Comparison of ENCODE assay signal across 8 cellular contexts in the genomic region with DNA sequence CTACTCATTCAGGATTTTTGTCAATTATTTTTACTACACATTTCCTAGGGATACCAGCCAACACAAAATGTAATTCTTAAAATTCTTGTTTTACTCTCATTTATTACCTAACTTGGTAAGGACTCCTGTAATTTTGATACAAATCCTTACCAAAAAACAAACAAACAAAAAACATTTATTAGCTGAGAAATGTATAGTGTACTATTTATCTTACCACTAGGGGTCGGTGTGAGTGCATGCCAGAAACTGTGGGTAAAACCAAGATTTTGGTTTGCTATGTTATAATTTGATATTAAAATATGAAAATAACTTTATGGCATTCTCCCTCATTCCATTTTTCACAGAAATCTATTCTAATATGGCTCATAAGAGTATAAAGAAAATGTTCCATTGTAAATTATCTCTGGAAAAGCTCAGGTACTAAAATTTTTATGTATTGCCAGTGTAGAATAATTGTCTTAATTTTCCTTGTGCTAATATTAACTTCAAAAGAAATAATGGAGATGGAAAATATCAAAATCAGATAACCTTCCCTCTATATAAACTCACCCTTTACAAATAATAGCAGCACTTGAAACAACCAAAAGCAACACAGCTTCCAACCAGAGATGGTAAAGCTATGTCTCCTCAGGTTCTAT.
DNase-seq lines count a peak whose midpoint lies in the region; ATAC-seq, FAIRE-seq and TF ChIP-seq lines count a peak whose summit lies in the region.

No MANE protein-coding gene starts in this region.

- no peak overlapping the region for H3K4me2 ChIP-seq in GM12878 (ENCODE audit: control insufficient read depth, insufficient read depth)

- H3K27me3 Mint-ChIP-seq in activated T-helper 17 cell treated with anti-CD3 and anti-CD28 coated beads, Interleukin-2, amount 50 U/mL, for 72 hours, result no peaks in the 10 kb centered on the region

- no peak for FAIRE-seq in GM12878 (lab: Jason Lieb, UNC)

- H3K36me3 Mint-ChIP-seq in activated T-helper 17 cell treated with anti-CD3 and anti-CD28 coated beads, Interleukin-2, amount 50 U/mL, for 72 hours (ENCODE audit: low read depth), result no peaks in the 10 kb centered on the region

- no peaks in the 10 kb centered on the region for H3K79me2 ChIP-seq in GM12878 (ENCODE audit: control insufficient read depth, insufficient read depth, low read length)

- no peak overlapping the region for H3K27ac ChIP-seq in GM12878 (ENCODE audit: control insufficient read depth, insufficient read depth)

- no peak overlapping the region for H2AFZ ChIP-seq in GM12878 (ENCODE audit: control insufficient read depth, low read depth, low read length)

- no peaks in the 10 kb centered on the region for H4K20me1 ChIP-seq in GM12878 (ENCODE audit: control insufficient read depth, insufficient read depth)

- RAD21 ChIA-PET in GM12878 (lab: Charles Lee; ENCODE audit: unreplicated experiment), result interaction anchor here (1.1 to 1.3 kb wide), 5 partner anchors 141 to 649 kb away, joined by 3 to 6 read pairs (median 4); no protein-coding TSS in a partner anchor

- H3K4me1 ChIP-seq in GM12878 (ENCODE audit: control insufficient read depth, insufficient read depth, low read length) (no peaks in the 10 kb centered on the region), mucosa of descending colon (ENCODE audit: low read depth) (no peaks in the 10 kb centered on the region)

- H3K9me3 Mint-ChIP-seq in activated T-helper 17 cell treated with anti-CD3 and anti-CD28 coated beads, Interleukin-2, amount 50 U/mL, for 72 hours, result no peaks in the 10 kb centered on the region

- no peak for TF ChIP-seq EP300 in GM12878 (IDR thresholded peaks at IDR 0.05; ENCODE audit: borderline replicate concordance in 1 of 2, control insufficient read depth in 1 of 2, low read depth in 2 of 2, low read length in 2 of 2)

- no peak overlapping the region for H3K27ac Mint-ChIP-seq in activated T-helper 17 cell treated with anti-CD3 and anti-CD28 coated beads, Interleukin-2, amount 50 U/mL, for 72 hours

- intact Hi-C loops in GM12878 (cut with micrococcal nuclease; ENCODE audit: unreplicated experiment), result loop anchor here (1.0 to 10.0 kb wide), 3 partner anchors 172 to 653 kb away; no protein-coding TSS in a partner anchor
- intact Hi-C loops in mucosa of descending colon (cut with DNase I, micrococcal nuclease), result no loop called here

- peak; percentile 82 for TF ChIP-seq RAD21 in GM12878 (IDR thresholded peaks at IDR 0.05; ENCODE audit: insufficient read depth, low read depth, low read length)

- POLR2A ChIA-PET in GM12878 (lab: Charles Lee), result interaction anchor here (0.5 kb wide), 1 partner anchor 15 kb away, joined by 4 read pairs; no protein-coding TSS in a partner anchor

- H3K36me3 ChIP-seq in GM12878 (ENCODE audit: control insufficient read depth in 2 of 2, insufficient read depth in 2 of 2, low read length in 1 of 2) (no peaks in the 10 kb centered on the region), mucosa of descending colon (ENCODE audit: low read depth) (no peaks in the 10 kb centered on the region)

- H3K9me3 ChIP-seq in GM12878 (replicated peaks; ENCODE audit: control insufficient read depth, insufficient read depth, low read length) (no peaks in the 10 kb centered on the region), mucosa of descending colon (no peaks in the 10 kb centered on the region)

- in situ Hi-C loops in GM12878 (cut with MboI), result loop anchor here (10.0 kb wide), 3 partner anchors 173 to 653 kb away; no protein-coding TSS in a partner anchor

- ATAC-seq in HG03025 (IDR thresholded peaks at IDR 0.05; ENCODE audit: low FRiP score, unreplicated experiment) (peak; percentile 61), GM12878 (peak; percentile 45; the same call in 1 of the 3 replicates), mucosa of descending colon (no peak)
- ATAC-seq in activated T-helper 17 cell treated with anti-CD3 and anti-CD28 coated beads, Interleukin-2, amount 50 U/mL, for 72 hours (replicated peaks), result no peak

- no peaks in the 10 kb centered on the region for H3K27me3 ChIP-seq in GM12878 (replicated peaks in 1 of 2; ENCODE audit: control insufficient read depth in 2 of 2, insufficient read depth in 2 of 2, low read length in 1 of 2)

- CTCF ChIA-PET in GM12878 (lab: Yijun Ruan, JAX), result interaction anchor here (0.6 to 1.7 kb wide), 9 partner anchors 9 to 648 kb away, joined by 3 to 8 read pairs (median 5); no protein-coding TSS in a partner anchor

- SMC1A ChIA-PET in GM12878 (lab: Charles Lee; ENCODE audit: uncharacterized antibody, unreplicated experiment), result interaction anchor here (0.8 to 1.2 kb wide), 3 partner anchors 64 to 407 kb away, joined by 4 read pairs; no protein-coding TSS in a partner anchor

- TF ChIP-seq POLR2A in GM12878 (IDR thresholded peaks at IDR 0.05; ENCODE audit: low read depth, low read length), result no peak

- no peak overlapping the region for H3K9ac ChIP-seq in GM12878 (ENCODE audit: control insufficient read depth, insufficient read depth, low read length)

- DNase-seq in GM10266 (ENCODE audit: extremely low spot score), result no peak
- DNase-seq in GM12878 (ENCODE audit: low read depth, low spot score), result no peak
- no peak for DNase-seq in mucosa of descending colon
- no peak for DNase-seq in islet precursor cell
- DNase-seq in activated naive CD4-positive, alpha-beta T cell treated with Interleukin-2 at 50 U/mL for 16 hours, result no peak
- DNase-seq in cortex of kidney (lab: John Stamatoyannopoulos, UW), result no peak

- 0% methylated on average over 1 of the region's 1 CpG for WGBS in GM12878 (ENCODE audit: insufficient coverage, insufficient replicate concordance, low lambda C conversion rate, missing lambda C conversion rate)

- TF ChIP-seq CTCF in GM10266 (IDR thresholded peaks at IDR 0.05; ENCODE audit: control insufficient read depth, insufficient read depth, low read depth, missing control alignments), result peak; percentile 52
- TF ChIP-seq CTCF in GM12878 (IDR thresholded peaks at IDR 0.05 in 2 of 3, conservative IDR thresholded peaks at IDR 0.05 in 1 of 3; ENCODE audit: control insufficient read depth in 2 of 3, extremely low read depth in 1 of 3, insufficient read depth in 1 of 3, low read depth in 3 of 3, low read length in 3 of 3), result peak; percentile 58 to 63 (median 62)
- TF ChIP-seq CTCF in mucosa of descending colon (IDR thresholded peaks at IDR 0.05), result peak; percentile 11

- no peak overlapping the region for H3K4me3 Mint-ChIP-seq in activated T-helper 17 cell treated with anti-CD3 and anti-CD28 coated beads, Interleukin-2, amount 50 U/mL, for 72 hours

- H3K4me3 ChIP-seq in GM12878 (no peak overlapping the region), mucosa of descending colon (no peak overlapping the region)

- no TSS peak for BruUV-seq in GM12878 (replicated peaks; lab: Mats Ljungman, UMichigan)

- no peaks in the 10 kb centered on the region for H3K4me1 Mint-ChIP-seq in activated T-helper 17 cell treated with anti-CD3 and anti-CD28 coated beads, Interleukin-2, amount 50 U/mL, for 72 hours

TF ChIP-seq in GM12878, 131 proteins besides CTCF, POLR2A, EP300 and RAD21:
- TF ChIP-seq NR2C1 (IDR thresholded peaks at IDR 0.05) (no peak), BHLHE40 (IDR thresholded peaks at IDR 0.05; ENCODE audit: borderline replicate concordance in 1 of 2, low read depth in 2 of 2, low read length in 1 of 2) (no peak), WRNIP1 (IDR thresholded peaks at IDR 0.05; ENCODE audit: borderline replicate concordance, low read depth, low read length) (no peak), SMC3 (IDR thresholded peaks at IDR 0.05; ENCODE audit: borderline replicate concordance, low read length) (peak; percentile 75; the same call in 1 of the 2 replicates), DPF2 (IDR thresholded peaks at IDR 0.05) (no peak)
TF ChIP-seq in GM12878: peak in this region for 1.

Comparison
In these comparisons a context has a peak if more than half of its experiments do, and no peak if none do; other contexts are left out.
1. CTCF ChIP-seq: peak in every context shown above with its lines; median percentile 62 in GM12878; 52 in GM10266; 11 in mucosa of descending colon.
2. ATAC-seq: peak in HG03025 (single experiment) and GM12878 (single experiment); none in mucosa of descending colon (single experiment) and activated T-helper 17 cell treated with anti-CD3 and anti-CD28 coated beads, Interleukin-2, amount 50 U/mL, for 72 hours (single experiment).